Comparison of ENCODE assay signal across 1 cellular context in the genomic region with DNA sequence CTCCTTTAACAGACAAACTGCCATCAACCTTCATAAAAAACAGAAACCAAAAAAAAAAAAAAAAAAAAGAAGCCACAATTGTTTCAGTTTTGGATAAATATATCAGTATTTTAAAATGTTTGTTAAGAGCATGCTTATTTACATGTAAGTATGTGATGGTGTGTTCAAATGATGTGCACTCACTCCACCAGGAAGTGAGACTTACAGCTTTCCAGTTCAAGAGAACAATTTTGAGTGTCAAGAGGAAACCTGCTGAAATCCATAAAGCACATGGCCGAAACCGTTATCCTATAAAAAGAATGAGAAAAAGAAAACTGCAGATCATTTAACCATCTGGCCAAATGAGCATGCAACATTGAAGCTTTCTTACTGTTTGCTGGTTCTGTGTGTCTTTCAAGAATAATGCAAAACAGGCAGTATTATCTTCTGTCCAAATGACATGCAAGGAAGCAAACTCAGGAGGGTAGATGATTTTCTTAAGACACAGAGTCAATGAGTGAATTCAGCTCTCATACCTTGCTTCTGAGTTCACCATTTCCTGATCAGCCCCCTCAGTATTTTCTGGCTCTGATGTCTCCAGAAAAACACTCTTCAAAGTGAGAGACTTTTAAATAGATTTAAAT.
TF ChIP-seq lines count a peak whose summit lies in the region.

No MANE protein-coding gene starts in this region.

TF ChIP-seq in GM23338, 12 proteins besides CTCF, POLR2A, EP300 and RAD21 (continued from another document):
- TF ChIP-seq NANOG (IDR thresholded peaks at IDR 0.05; ENCODE audit: borderline replicate concordance) (no peak), ZNF331 (CRISPR knock-in tag; IDR thresholded peaks at IDR 0.05; ENCODE audit: low read depth) (no peak), POLR2AphosphoS5 (IDR thresholded peaks at IDR 0.05; ENCODE audit: low read depth) (no peak), CREB1 (CRISPR knock-in tag; IDR thresholded peaks at IDR 0.05; ENCODE audit: low read depth) (no peak), JUNB (IDR thresholded peaks at IDR 0.05; ENCODE audit: unreplicated experiment) (no peak), ZNF114 (CRISPR knock-in tag; IDR thresholded peaks at IDR 0.05) (no peak), EZH2phosphoT487 (IDR thresholded peaks at IDR 0.05; ENCODE audit: unreplicated experiment) (no peak)
- TF ChIP-seq, protein P1, sequence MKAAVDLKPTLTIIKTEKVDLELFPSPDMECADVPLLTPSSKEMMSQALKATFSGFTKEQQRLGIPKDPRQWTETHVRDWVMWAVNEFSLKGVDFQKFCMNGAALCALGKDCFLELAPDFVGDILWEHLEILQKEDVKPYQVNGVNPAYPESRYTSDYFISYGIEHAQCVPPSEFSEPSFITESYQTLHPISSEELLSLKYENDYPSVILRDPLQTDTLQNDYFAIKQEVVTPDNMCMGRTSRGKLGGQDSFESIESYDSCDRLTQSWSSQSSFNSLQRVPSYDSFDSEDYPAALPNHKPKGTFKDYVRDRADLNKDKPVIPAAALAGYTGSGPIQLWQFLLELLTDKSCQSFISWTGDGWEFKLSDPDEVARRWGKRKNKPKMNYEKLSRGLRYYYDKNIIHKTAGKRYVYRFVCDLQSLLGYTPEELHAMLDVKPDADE (IDR thresholded peaks at IDR 0.05): no peak
- TF ChIP-seq, protein P2, sequence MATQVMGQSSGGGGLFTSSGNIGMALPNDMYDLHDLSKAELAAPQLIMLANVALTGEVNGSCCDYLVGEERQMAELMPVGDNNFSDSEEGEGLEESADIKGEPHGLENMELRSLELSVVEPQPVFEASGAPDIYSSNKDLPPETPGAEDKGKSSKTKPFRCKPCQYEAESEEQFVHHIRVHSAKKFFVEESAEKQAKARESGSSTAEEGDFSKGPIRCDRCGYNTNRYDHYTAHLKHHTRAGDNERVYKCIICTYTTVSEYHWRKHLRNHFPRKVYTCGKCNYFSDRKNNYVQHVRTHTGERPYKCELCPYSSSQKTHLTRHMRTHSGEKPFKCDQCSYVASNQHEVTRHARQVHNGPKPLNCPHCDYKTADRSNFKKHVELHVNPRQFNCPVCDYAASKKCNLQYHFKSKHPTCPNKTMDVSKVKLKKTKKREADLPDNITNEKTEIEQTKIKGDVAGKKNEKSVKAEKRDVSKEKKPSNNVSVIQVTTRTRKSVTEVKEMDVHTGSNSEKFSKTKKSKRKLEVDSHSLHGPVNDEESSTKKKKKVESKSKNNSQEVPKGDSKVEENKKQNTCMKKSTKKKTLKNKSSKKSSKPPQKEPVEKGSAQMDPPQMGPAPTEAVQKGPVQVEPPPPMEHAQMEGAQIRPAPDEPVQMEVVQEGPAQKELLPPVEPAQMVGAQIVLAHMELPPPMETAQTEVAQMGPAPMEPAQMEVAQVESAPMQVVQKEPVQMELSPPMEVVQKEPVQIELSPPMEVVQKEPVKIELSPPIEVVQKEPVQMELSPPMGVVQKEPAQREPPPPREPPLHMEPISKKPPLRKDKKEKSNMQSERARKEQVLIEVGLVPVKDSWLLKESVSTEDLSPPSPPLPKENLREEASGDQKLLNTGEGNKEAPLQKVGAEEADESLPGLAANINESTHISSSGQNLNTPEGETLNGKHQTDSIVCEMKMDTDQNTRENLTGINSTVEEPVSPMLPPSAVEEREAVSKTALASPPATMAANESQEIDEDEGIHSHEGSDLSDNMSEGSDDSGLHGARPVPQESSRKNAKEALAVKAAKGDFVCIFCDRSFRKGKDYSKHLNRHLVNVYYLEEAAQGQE (IDR thresholded peaks at IDR 0.05; ENCODE audit: unreplicated experiment): no peak
TF ChIP-seq in GM23338: peak in this region for 0.
